8 cellular contexts compared by ENCODE assay signal in genomic region chr6:10837997-10838793, GRCh38. TPM values are rescaled to one million over a fixed set of nuclear protein-coding genes. Genes with fewer than 3 reads are reported as not detected.
A peak's percentile ranks its signal among the peaks of the same experiment; 100 is the strongest.
DNase-seq lines count a peak whose midpoint lies in the region; ATAC-seq and TF ChIP-seq lines count a peak whose summit lies in the region.

Gene MAK (minus strand): TSS chr6:10838539. CDS start chr6:10830648, 7,891 bp downstream.

- peaks cover 2% of the 10 kb centered on the region for H3K9me3 ChIP-seq in trophoblast cell (ENCODE audit: insufficient read depth, low read depth, low read length)
- H3K9me3 ChIP-seq in transverse colon: no peaks in the 10 kb centered on the region

- no peak within 1 kb of the TSS for H3K18ac ChIP-seq in trophoblast cell (ENCODE audit: low read length)

- no peak within 1 kb of the TSS for H3K23ac ChIP-seq in trophoblast cell (ENCODE audit: low read length)

- DNase-seq in GM10266 (ENCODE audit: extremely low spot score): peak; percentile 94
- DNase-seq in NCI-H1092 treated with DMSO at 0.1 percent for 48 hours (lab: John Stamatoyannopoulos, UW): peak; percentile 65
- DNase-seq in SKM-1 treated with dmso at 0.1 percent for 144 hours (lab: John Stamatoyannopoulos, UW; ENCODE audit: unreplicated experiment): peak; percentile 81
- peak; percentile 94 for DNase-seq in activated naive CD8-positive, alpha-beta T cell treated with anti-CD3 and anti-CD28 coated beads, Interleukin-2, amount 10 ng/mL, durations not matched to agents 7 days and 5 days
- DNase-seq in cardiac septum (ENCODE audit: low spot score): peak; percentile 92
- peak; percentile 96 to 97 for DNase-seq in trophoblast cell
- DNase-seq in transverse colon: peak; percentile 88

- H3K36me3 ChIP-seq in trophoblast cell (ENCODE audit: control insufficient read depth in 1 of 2, insufficient read depth in 2 of 2, low read length in 2 of 2) (peaks cover 0 to 2% of the 10 kb centered on the region in 2 experiments), transverse colon (no peaks in the 10 kb centered on the region)

- peak within 1 kb of the TSS; percentile 100 for H3K4me2 ChIP-seq in trophoblast cell (ENCODE audit: low read length)

- no peaks in the 10 kb centered on the region for H3K9me3 Mint-ChIP-seq in activated naive CD8-positive, alpha-beta T cell treated with anti-CD3 and anti-CD28 coated beads, Interleukin-2, amount 10 ng/mL, durations not matched to agents 7 days and 5 days

- H2BK12ac ChIP-seq in trophoblast cell (ENCODE audit: low read length): no peak within 1 kb of the TSS

- no CpG with 5 or more reads among the region's 53 CpGs for WGBS in trophoblast cell (ENCODE audit: extremely low coverage, insufficient coverage, insufficient read length)
- WGBS in transverse colon (ENCODE audit: low coverage in 1 of 2), 2 donors: 1% methylated on average over 42 of the region's 53 CpGs; no CpG with 5 or more reads in 1 of the 2 donors

- H2BK5ac ChIP-seq in trophoblast cell (ENCODE audit: low read depth, low read length, poor library complexity): no peak within 1 kb of the TSS

- peak; percentile 69 for ATAC-seq in HG02610 (IDR thresholded peaks at IDR 0.05; ENCODE audit: unreplicated experiment)
- peak; percentile 95 for ATAC-seq in activated naive CD8-positive, alpha-beta T cell treated with anti-CD3 and anti-CD28 coated beads, Interleukin-2, amount 10 ng/mL, durations not matched to agents 7 days and 5 days (ENCODE audit: low read depth)

- no peak within 1 kb of the TSS for H3K4ac ChIP-seq in trophoblast cell (ENCODE audit: low read depth, low read length)

- in situ Hi-C loops in transverse colon (cut with MboI; ENCODE audit: low pct_ligation_motif_present in 1 of 4, low pct_unique_long_range_greater_than_20kb in 1 of 4, low sequenced_read_pairs in 3 of 4): no loop called here

- H4K91ac ChIP-seq in trophoblast cell (ENCODE audit: low read depth, low read length): no peak within 1 kb of the TSS

- no peaks in the 10 kb centered on the region for H3K79me1 ChIP-seq in trophoblast cell (ENCODE audit: low read length)

- H3K14ac ChIP-seq in trophoblast cell (ENCODE audit: low read length): no peak within 1 kb of the TSS

- POLR2A ChIA-PET in activated naive CD8-positive, alpha-beta T cell treated with anti-CD3 and anti-CD28 coated beads, Interleukin-2, amount 10 ng/mL, durations not matched to agents 7 days and 5 days (lab: Charles Lee): interaction anchor here (0.6 to 0.7 kb wide), 2 partner anchors 144 to 359 kb away, joined by 3 read pairs; partner anchors contain the start of genes C6orf52 and PAK1IP1

- intact Hi-C loops in cardiac septum (cut with DNase I): no loop called here
- intact Hi-C loops in transverse colon (cut with DNase I; ENCODE audit: low total_unique reads): loop anchor here (2.0 kb wide), 1 partner anchor 47 kb away; no protein-coding TSS in a partner anchor

- H2AK5ac ChIP-seq in trophoblast cell (ENCODE audit: low read length): no peak within 1 kb of the TSS

- H3K79me2 ChIP-seq in trophoblast cell (ENCODE audit: control insufficient read depth, insufficient read depth, low read length, poor library complexity): no peaks in the 10 kb centered on the region

- H4K12ac ChIP-seq in trophoblast cell (ENCODE audit: low read depth, low read length): no peak within 1 kb of the TSS

- H3K27me3 ChIP-seq in trophoblast cell (ENCODE audit: insufficient read depth, low read length): peaks cover 1% of the 10 kb centered on the region
- H3K27me3 ChIP-seq in transverse colon: peaks cover 55% of the 10 kb centered on the region

- TF ChIP-seq EP300 in transverse colon (IDR thresholded peaks at IDR 0.05; ENCODE audit: low read depth): no peak

- H3K4me1 Mint-ChIP-seq in activated naive CD8-positive, alpha-beta T cell treated with anti-CD3 and anti-CD28 coated beads, Interleukin-2, amount 10 ng/mL, durations not matched to agents 7 days and 5 days: peaks cover 19% of the 10 kb centered on the region

- H3K27me3 Mint-ChIP-seq in activated naive CD8-positive, alpha-beta T cell treated with anti-CD3 and anti-CD28 coated beads, Interleukin-2, amount 10 ng/mL, durations not matched to agents 7 days and 5 days: peaks cover 55% of the 10 kb centered on the region

- peak within 1 kb of the TSS; percentile 45 for H3K9ac ChIP-seq in trophoblast cell (ENCODE audit: low read length)

- H3K27ac Mint-ChIP-seq in activated naive CD8-positive, alpha-beta T cell treated with anti-CD3 and anti-CD28 coated beads, Interleukin-2, amount 10 ng/mL, durations not matched to agents 7 days and 5 days: peak within 1 kb of the TSS; percentile 61

- no peak within 1 kb of the TSS for H3K27ac ChIP-seq in trophoblast cell (ENCODE audit: low read depth, low read length)
- H3K27ac ChIP-seq in transverse colon: peak within 1 kb of the TSS in 2 of 4 donors; percentile 14 to 44

- H3K4me1 ChIP-seq in trophoblast cell (ENCODE audit: control insufficient read depth in 1 of 2, insufficient read depth in 2 of 2, low read length in 2 of 2): peaks cover 2 to 3% of the 10 kb centered on the region in 2 experiments
- H3K4me1 ChIP-seq in transverse colon: peaks cover 13 to 22% (median 16%) of the 10 kb centered on the region in 4 donors

- no peak within 1 kb of the TSS for H4K8ac ChIP-seq in trophoblast cell (ENCODE audit: low read depth, low read length)

- TF ChIP-seq POLR2A in transverse colon (IDR thresholded peaks at IDR 0.05): no peak

- no peak for TF ChIP-seq CTCF in GM10266 (IDR thresholded peaks at IDR 0.05; ENCODE audit: control insufficient read depth, insufficient read depth, low read depth, missing control alignments)
- TF ChIP-seq CTCF in transverse colon (IDR thresholded peaks at IDR 0.05): no peak

- H2AFZ ChIP-seq in trophoblast cell (ENCODE audit: insufficient read depth, low read length, poor library complexity): peak within 1 kb of the TSS; percentile 79

- peak within 1 kb of the TSS; percentile 72 for H3K4me3 Mint-ChIP-seq in activated naive CD8-positive, alpha-beta T cell treated with anti-CD3 and anti-CD28 coated beads, Interleukin-2, amount 10 ng/mL, durations not matched to agents 7 days and 5 days

- peak within 1 kb of the TSS; percentile 83 for H3K4me3 ChIP-seq in trophoblast cell (ENCODE audit: low read depth, low read length)
- peak within 1 kb of the TSS; percentile 37 to 66 (median 54) for H3K4me3 ChIP-seq in transverse colon

- peaks cover 2% of the 10 kb centered on the region for H3K36me3 Mint-ChIP-seq in activated naive CD8-positive, alpha-beta T cell treated with anti-CD3 and anti-CD28 coated beads, Interleukin-2, amount 10 ng/mL, durations not matched to agents 7 days and 5 days

- H2BK120ac ChIP-seq in trophoblast cell (ENCODE audit: insufficient read depth, low read length, poor library complexity): no peak within 1 kb of the TSS

RNA-seq across cellular contexts. Expression of gene MAK, which starts in this region (rescaled TPM):
- not detected for total RNA-seq in activated naive CD8-positive, alpha-beta T cell treated with anti-CD3 and anti-CD28 coated beads, Interleukin-2, amount 10 ng/mL, durations not matched to agents 7 days and 5 days
- 0.08 TPM for total RNA-seq in cardiac septum
- 0.15 and 0.21 TPM in 2 replicates for polyA plus RNA-seq in trophoblast cell (2013)
- total RNA-seq in transverse colon: not detected

Comparison
In these comparisons a context has a peak if more than half of its experiments do, and no peak if none do; other contexts are left out.
1. Peak in DNase-seq and ATAC-seq in activated naive CD8-positive, alpha-beta T cell treated with anti-CD3 and anti-CD28 coated beads, Interleukin-2, amount 10 ng/mL, durations not matched to agents 7 days and 5 days; RNA of the gene not detected or under 1 TPM.
2. Peak in DNase-seq in cardiac septum; RNA of the gene not detected or under 1 TPM.
3. Peak in DNase-seq and H3K4me3 ChIP-seq in transverse colon; RNA of the gene not detected or under 1 TPM.